In genomic region chr18:23827681-23828080, GRCh38 we compare ENCODE assay signal across 15 cellular contexts.
A peak's percentile ranks its signal among the peaks of the same experiment; 100 is the strongest.
DNase-seq lines count a peak whose midpoint lies in the region; ATAC-seq and TF ChIP-seq lines count a peak whose summit lies in the region.
"Had no signal": no experiment of that assay in that cellular context is flagged by ENCODE, and none has a peak within 500 bp of the region (broad histone marks: within the 10 kb centered on the region; RNA-seq: fewer than 3 reads in every experiment).

No MANE protein-coding gene starts in this region.

- H3K36me3 Mint-ChIP-seq in HFFc6 (ENCODE audit: low read depth) = no peaks in the 10 kb centered on the region
- no peaks in the 10 kb centered on the region for H3K36me3 Mint-ChIP-seq in T-helper 2 cell treated with Interferon-gamma antibody and Interleukin-4, amounts not matched to agents 5 μg/mL and 100 μg/mL, for 36 hours (ENCODE audit: low read depth)
- H3K36me3 Mint-ChIP-seq: activated naive CD8-positive, alpha-beta T cell treated with anti-CD3 and anti-CD28 coated beads for 36 hours had no signal

- peaks cover 19 to 34% (median 30%) of the 10 kb centered on the region in 4 donors for H3K4me1 ChIP-seq in esophagus muscularis mucosa
- H3K4me1 ChIP-seq in stomach smooth muscle (ENCODE audit: control insufficient read depth, insufficient read depth, low read length) = peaks cover 13% of the 10 kb centered on the region
- H3K4me1 ChIP-seq: BE2C had no signal

- H3K27me3 ChIP-seq in esophagus muscularis mucosa (no peaks in the 10 kb centered on the region), stomach smooth muscle (ENCODE audit: control insufficient read depth in 1 of 2, insufficient read depth in 2 of 2, low read length in 2 of 2) (no peaks in the 10 kb centered on the region)
- H3K27me3 ChIP-seq: BE2C, cardiac muscle cell had no signal

- no peak for TF ChIP-seq CTCF in HFFc6 (IDR thresholded peaks at IDR 0.05)
- TF ChIP-seq CTCF in esophagus muscularis mucosa (IDR thresholded peaks at IDR 0.05) = no peak

- H3K4me3 ChIP-seq in esophagus muscularis mucosa (no peak overlapping the region), stomach smooth muscle (ENCODE audit: low read length in 2 of 2) (no peak overlapping the region)
- H3K4me3 ChIP-seq: cardiac muscle cell had no signal

- H3K4me3 Mint-ChIP-seq in HFFc6 = no peak overlapping the region
- H3K4me3 Mint-ChIP-seq in T-helper 2 cell treated with Interferon-gamma antibody and Interleukin-4, amounts not matched to agents 5 μg/mL and 100 μg/mL, for 36 hours = no peak overlapping the region
- H3K4me3 Mint-ChIP-seq: activated naive CD8-positive, alpha-beta T cell treated with anti-CD3 and anti-CD28 coated beads for 36 hours; nephron progenitor cell had no signal

- WGBS in esophagus muscularis mucosa = 95% methylated on average over 4 of the region's 4 CpGs

- TF ChIP-seq EP300 in esophagus muscularis mucosa (IDR thresholded peaks at IDR 0.05) = no peak

- ATAC-seq in left lobe of liver = no peak

- no peak for TF ChIP-seq POLR2A in esophagus muscularis mucosa (IDR thresholded peaks at IDR 0.05; ENCODE audit: low read depth)

- no peak overlapping the region for H3K9ac ChIP-seq in stomach smooth muscle (ENCODE audit: low read length in 2 of 2)

- H3K27ac Mint-ChIP-seq in HFFc6 = peak overlapping the region; percentile 24; the same call in 1 of the 2 replicates
- peak overlapping the region; percentile 88 for H3K27ac Mint-ChIP-seq in T-helper 2 cell treated with Interferon-gamma antibody and Interleukin-4, amounts not matched to agents 5 μg/mL and 100 μg/mL, for 36 hours
- H3K27ac Mint-ChIP-seq: activated naive CD8-positive, alpha-beta T cell treated with anti-CD3 and anti-CD28 coated beads for 36 hours; nephron progenitor cell had no signal

- H3K36me3 ChIP-seq in esophagus muscularis mucosa (no peaks in the 10 kb centered on the region), stomach smooth muscle (ENCODE audit: control insufficient read depth in 2 of 2, insufficient read depth in 2 of 2, low read length in 2 of 2) (no peaks in the 10 kb centered on the region)
- H3K36me3 ChIP-seq: BE2C, cardiac muscle cell had no signal

- no peaks in the 10 kb centered on the region for H3K9me3 ChIP-seq in esophagus muscularis mucosa
- H3K9me3 ChIP-seq in stomach smooth muscle (ENCODE audit: control insufficient read depth in 2 of 2, low read length in 2 of 2) = no peaks in the 10 kb centered on the region
- H3K9me3 ChIP-seq: BE2C had no signal

- DNase-seq in HFFc6 (no peak), esophagus muscularis mucosa (ENCODE audit: extremely low spot score) (peak; percentile 37), left lobe of liver (ENCODE audit: low spot score) (no peak), NCI-H526 treated with DMSO at 0.1 percent for 48 hours (lab: John Stamatoyannopoulos, UW) (no peak), GM19238 (ENCODE audit: insufficient read length, low spot score) (no peak)
- DNase-seq in T-helper 2 cell treated with Interferon-gamma antibody and Interleukin-4, amounts not matched to agents 5 μg/mL and 100 μg/mL, for 36 hours (ENCODE audit: low spot score) = no peak
- DNase-seq in activated effector memory CD4-positive, alpha-beta T cell treated with anti-CD3 and anti-CD28 coated beads, Interleukin-2, amount 50 U/mL, for 16 hours = no peak
- DNase-seq: BE2C, MM.1S, NCI-H2081 treated with DMSO at 0.1 percent for 48 hours, nephron progenitor cell, substantia nigra had no signal

- H3K9me3 Mint-ChIP-seq in HFFc6 = no peaks in the 10 kb centered on the region
- H3K9me3 Mint-ChIP-seq in T-helper 2 cell treated with Interferon-gamma antibody and Interleukin-4, amounts not matched to agents 5 μg/mL and 100 μg/mL, for 36 hours = no peaks in the 10 kb centered on the region
- H3K9me3 Mint-ChIP-seq: activated naive CD8-positive, alpha-beta T cell treated with anti-CD3 and anti-CD28 coated beads for 36 hours; nephron progenitor cell had no signal

- H3K4me1 Mint-ChIP-seq in HFFc6 (ENCODE audit: low read depth) = peaks cover 60% of the 10 kb centered on the region
- H3K4me1 Mint-ChIP-seq in T-helper 2 cell treated with Interferon-gamma antibody and Interleukin-4, amounts not matched to agents 5 μg/mL and 100 μg/mL, for 36 hours (ENCODE audit: low read depth) = peaks cover 41% of the 10 kb centered on the region
- H3K4me1 Mint-ChIP-seq: nephron progenitor cell had no signal

- intact Hi-C loops in esophagus muscularis mucosa (cut with DNase I) = loop anchor here (5.0 kb wide), 1 partner anchor 90 kb away; no protein-coding TSS in a partner anchor

- no peaks in the 10 kb centered on the region for H3K27me3 Mint-ChIP-seq in HFFc6 (ENCODE audit: insufficient read depth)
- peaks cover 2% of the 10 kb centered on the region for H3K27me3 Mint-ChIP-seq in T-helper 2 cell treated with Interferon-gamma antibody and Interleukin-4, amounts not matched to agents 5 μg/mL and 100 μg/mL, for 36 hours (ENCODE audit: low read depth)
- H3K27me3 Mint-ChIP-seq: activated naive CD8-positive, alpha-beta T cell treated with anti-CD3 and anti-CD28 coated beads for 36 hours had no signal

- H3K27ac ChIP-seq in esophagus muscularis mucosa (replicated peaks in 1 of 4) (no peak overlapping the region), stomach smooth muscle (ENCODE audit: low read length) (peak overlapping the region; percentile 12)
- H3K27ac ChIP-seq: cardiac muscle cell had no signal
